In the genomic region with DNA sequence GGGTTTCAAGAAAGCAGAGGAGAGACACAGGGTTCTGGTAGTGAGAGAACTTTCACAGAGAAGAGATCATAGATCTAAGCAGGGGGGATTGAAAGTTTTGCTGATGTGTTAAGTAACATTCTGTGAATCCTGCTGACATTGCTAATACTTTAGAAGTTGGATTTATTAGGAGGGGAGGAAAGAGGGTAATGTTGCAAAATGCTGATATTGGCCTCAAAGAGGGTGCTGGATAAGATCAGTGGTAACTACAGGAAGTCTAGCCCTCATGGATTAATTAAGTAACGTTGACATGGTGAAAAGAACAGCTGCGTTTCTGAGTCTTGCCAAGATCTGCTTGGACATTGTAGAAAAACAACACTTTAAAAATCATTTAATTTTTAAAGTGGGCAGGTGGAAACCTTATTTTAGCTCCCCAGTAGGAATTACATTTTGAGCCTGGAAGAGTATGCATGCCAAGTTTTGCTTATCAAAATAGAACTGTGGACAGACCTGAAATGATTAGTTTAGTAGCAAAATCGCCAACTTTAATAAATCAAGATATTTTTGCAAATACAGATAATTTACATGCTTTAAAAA, we compare ENCODE assay signal across 16 cellular contexts.
"Had no signal": no experiment of that assay in that cellular context is flagged by ENCODE, and none has a peak within 500 bp of the region (broad histone marks: within the 10 kb centered on the region; RNA-seq: fewer than 3 reads in every experiment).

No MANE protein-coding gene starts in this region.

- H3K4me1 ChIP-seq: suprapubic skin had no signal

- DNase-seq: activated gamma-delta T cell treated with Interleukin-2 at 50 U/mL for 16 hours; activated naive CD8-positive, alpha-beta T cell treated with anti-CD3 and anti-CD28 coated beads for 36 hours; amniotic stem cell; foreskin fibroblast; hypothalamus; islet precursor cell; left colon; mammary epithelial cell; stimulated activated CD4-positive, alpha-beta T cell treated with anti-CD3 and anti-CD28 coated beads, Interleukin-4, amount 100 ng/mL, for 1 hour; stimulated activated naive CD8-positive, alpha-beta T cell treated with anti-CD3 and anti-CD28 coated beads, Interleukin-15, amount 100 ng/mL, for 72 hours; T-cell; trophoblast cell had no signal

- H3K36me3 ChIP-seq: cardiac muscle cell, suprapubic skin had no signal

- ATAC-seq: left colon; stimulated activated naive CD8-positive, alpha-beta T cell treated with anti-CD3 and anti-CD28 coated beads, Interleukin-15, amount 100 ng/mL, for 72 hours; T-cell had no signal

- H3K9me3 ChIP-seq: suprapubic skin had no signal

- H3K4me3 ChIP-seq: cardiac muscle cell, skin epidermis, suprapubic skin had no signal

- H3K27ac ChIP-seq: cardiac muscle cell, epithelial cell of prostate, skin epidermis, suprapubic skin had no signal

- H3K27me3 ChIP-seq: cardiac muscle cell, suprapubic skin had no signal
